Comparison of ENCODE assay signal across 10 cellular contexts in the genomic region with DNA sequence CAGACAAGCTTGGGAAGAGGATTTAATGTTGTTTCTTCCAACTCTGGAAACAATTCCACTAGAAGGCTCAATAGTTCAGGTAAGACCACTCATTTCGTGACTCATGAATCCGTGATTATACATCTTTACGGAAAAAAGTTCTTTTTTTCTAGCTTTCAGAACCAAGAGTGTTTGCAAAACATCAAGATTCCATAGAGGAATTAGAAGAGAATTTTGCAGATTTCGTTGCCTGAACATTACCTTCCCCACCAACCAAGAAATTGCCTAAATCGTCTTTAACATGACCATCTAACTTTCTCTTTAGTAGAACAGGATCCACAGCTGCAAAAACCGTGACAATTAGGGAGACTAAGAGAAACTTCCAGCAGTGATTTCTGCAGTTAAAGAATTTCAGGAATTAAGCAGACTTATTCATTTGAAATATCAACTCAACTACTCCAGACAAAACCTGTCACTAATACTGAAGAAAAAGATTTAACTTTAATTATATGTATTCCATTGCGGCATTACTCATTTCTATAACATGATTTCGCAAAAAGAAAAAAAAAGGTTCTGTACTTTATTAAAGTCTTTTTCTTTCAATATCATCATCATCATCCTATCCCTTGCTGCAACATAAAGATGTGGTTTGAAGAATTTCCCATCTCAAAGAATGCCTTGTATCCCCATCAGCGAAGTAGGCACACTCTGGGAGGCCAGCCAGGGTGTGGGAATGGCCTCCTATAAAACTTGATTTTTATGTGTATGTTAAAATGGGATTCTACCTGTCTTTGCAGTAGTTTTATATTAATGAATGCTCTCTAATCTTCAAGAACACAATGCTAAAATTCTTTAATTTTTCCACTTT. TPM values are rescaled to one million over a fixed set of nuclear protein-coding genes. Genes with fewer than 3 reads are reported as not detected.
DNase-seq lines count a peak whose midpoint lies in the region; ATAC-seq and TF ChIP-seq lines count a peak whose summit lies in the region.
"Had no signal": no experiment of that assay in that cellular context is flagged by ENCODE, and none has a peak within 500 bp of the region (broad histone marks: within the 10 kb centered on the region; RNA-seq: fewer than 3 reads in every experiment).

No MANE protein-coding gene starts in this region.

- H3K27ac ChIP-seq in left ventricle myocardium inferior (replicated peaks) (peak overlapping the region; percentile 98), breast epithelium (peak overlapping the region; percentile 27 to 29)

- no peak for ATAC-seq in left ventricle myocardium superior

- no peaks in the 10 kb centered on the region for H3K9me3 ChIP-seq in left ventricle myocardium inferior (replicated peaks)
- H3K9me3 ChIP-seq in breast epithelium: no peaks in the 10 kb centered on the region
- H3K9me3 ChIP-seq: vagina had no signal

- peak overlapping the region; percentile 94 for H3K4me3 ChIP-seq in left ventricle myocardium inferior
- peak overlapping the region in 2 of 3 donors; percentile 3 to 88 for H3K4me3 ChIP-seq in breast epithelium
- no peak overlapping the region for H3K4me3 ChIP-seq in H7 (ENCODE audit: insufficient read depth, low read depth, low read length)

- H3K27me3 Mint-ChIP-seq in type B pancreatic cell: peaks cover 20% of the 10 kb centered on the region

- DNase-seq in left ventricle myocardium inferior (no peak), left ventricle myocardium superior (no peak), breast epithelium (ENCODE audit: low spot score in 2 of 2) (no peak), midbrain (lab: John Stamatoyannopoulos, UW) (peak; percentile 16), type B pancreatic cell (ENCODE audit: extremely low spot score, unreplicated experiment) (no peak), H7 (no peak), COLO668 (lab: John Stamatoyannopoulos, UW; ENCODE audit: unreplicated experiment) (no peak)
- no peak for DNase-seq in stimulated activated CD4-positive, alpha-beta T cell treated with anti-CD3 and anti-CD28 coated beads, Interleukin-2, amount 100 ng/mL, for 48 hours
- DNase-seq: DND-41 had no signal

- H3K4me1 ChIP-seq in left ventricle myocardium inferior (peaks cover 43% of the 10 kb centered on the region), breast epithelium (peaks cover 0 to 4% of the 10 kb centered on the region in 2 donors)

- H3K27ac Mint-ChIP-seq in type B pancreatic cell: no peak overlapping the region

- peak overlapping the region; percentile 57 for H3K4me3 Mint-ChIP-seq in type B pancreatic cell

- H3K36me3 ChIP-seq in left ventricle myocardium inferior (no peaks in the 10 kb centered on the region), breast epithelium (no peaks in the 10 kb centered on the region), H7 (replicated peaks; ENCODE audit: control insufficient read depth, insufficient read depth, low read length) (no peaks in the 10 kb centered on the region)
- H3K36me3 ChIP-seq: vagina had no signal

- H3K36me3 Mint-ChIP-seq in type B pancreatic cell: no peaks in the 10 kb centered on the region

- TF ChIP-seq CTCF in left ventricle myocardium inferior (IDR thresholded peaks at IDR 0.05; ENCODE audit: borderline replicate concordance): no peak
- TF ChIP-seq CTCF in breast epithelium (IDR thresholded peaks at IDR 0.05): no peak
- no peak for TF ChIP-seq CTCF in type B pancreatic cell (conservative IDR thresholded peaks at IDR 0.05)

- no peaks in the 10 kb centered on the region for H3K9me3 Mint-ChIP-seq in type B pancreatic cell

- H3K27me3 ChIP-seq in left ventricle myocardium inferior (ENCODE audit: low read depth): no peaks in the 10 kb centered on the region
- H3K27me3 ChIP-seq in breast epithelium: no peaks in the 10 kb centered on the region
- H3K27me3 ChIP-seq in H7 (ENCODE audit: control insufficient read depth, insufficient read depth, low read length): no peaks in the 10 kb centered on the region; the same call in 1 of the 2 replicates
- H3K27me3 ChIP-seq: vagina had no signal

- intact Hi-C loops in left ventricle myocardium inferior (cut with micrococcal nuclease) (loop anchor here (10.0 kb wide), 1 partner anchor 62 kb away; no protein-coding TSS in a partner anchor), left ventricle myocardium superior (cut with micrococcal nuclease) (no loop called here), breast epithelium (cut with DNase I; ENCODE audit: low total_unique reads) (no loop called here)

- H3K4me1 Mint-ChIP-seq in type B pancreatic cell (ENCODE audit: unreplicated experiment): peaks cover 26% of the 10 kb centered on the region

- no peak for TF ChIP-seq POLR2A in breast epithelium (IDR thresholded peaks at IDR 0.05)

RNA-seq across cellular contexts. Expression of a gene that starts 1.9 kb away (rescaled TPM):
- total RNA-seq in left ventricle myocardium inferior (30.2 TPM), left ventricle myocardium superior (19.7 TPM), breast epithelium (10 to 100 TPM; 40.2 to 76.2 (median 71.8) TPM), type B pancreatic cell (ENCODE audit: low replicate concordance) (32.9 and 39.7 TPM in 2 replicates)
- total RNA-seq in H7 (2014; rRNA removed; shearing (Covaris generic)): 25.4 and 32.4 TPM in 2 replicates
